In genomic region chr1:21687081-21687529, GRCh38 we compare ENCODE assay signal across 1 cellular context.
TF ChIP-seq lines count a peak whose summit lies in the region.

No MANE protein-coding gene starts in this region.

TF ChIP-seq in GM23338, 12 proteins besides CTCF, POLR2A, EP300 and RAD21 (continued from another document):
- TF ChIP-seq ZNF462 (CRISPR knock-in tag; IDR thresholded peaks at IDR 0.05) (no peak), REST (IDR thresholded peaks at IDR 0.05; ENCODE audit: unreplicated experiment) (no peak), EZH2 (IDR thresholded peaks at IDR 0.05; ENCODE audit: low read depth, unreplicated experiment) (no peak), EZH2phosphoT487 (IDR thresholded peaks at IDR 0.05; ENCODE audit: unreplicated experiment) (no peak), POLR2AphosphoS5 (IDR thresholded peaks at IDR 0.05; ENCODE audit: low read depth) (no peak), JUNB (IDR thresholded peaks at IDR 0.05; ENCODE audit: unreplicated experiment) (no peak)
